ENCODE assay signal across 9 cellular contexts in the genomic region with DNA sequence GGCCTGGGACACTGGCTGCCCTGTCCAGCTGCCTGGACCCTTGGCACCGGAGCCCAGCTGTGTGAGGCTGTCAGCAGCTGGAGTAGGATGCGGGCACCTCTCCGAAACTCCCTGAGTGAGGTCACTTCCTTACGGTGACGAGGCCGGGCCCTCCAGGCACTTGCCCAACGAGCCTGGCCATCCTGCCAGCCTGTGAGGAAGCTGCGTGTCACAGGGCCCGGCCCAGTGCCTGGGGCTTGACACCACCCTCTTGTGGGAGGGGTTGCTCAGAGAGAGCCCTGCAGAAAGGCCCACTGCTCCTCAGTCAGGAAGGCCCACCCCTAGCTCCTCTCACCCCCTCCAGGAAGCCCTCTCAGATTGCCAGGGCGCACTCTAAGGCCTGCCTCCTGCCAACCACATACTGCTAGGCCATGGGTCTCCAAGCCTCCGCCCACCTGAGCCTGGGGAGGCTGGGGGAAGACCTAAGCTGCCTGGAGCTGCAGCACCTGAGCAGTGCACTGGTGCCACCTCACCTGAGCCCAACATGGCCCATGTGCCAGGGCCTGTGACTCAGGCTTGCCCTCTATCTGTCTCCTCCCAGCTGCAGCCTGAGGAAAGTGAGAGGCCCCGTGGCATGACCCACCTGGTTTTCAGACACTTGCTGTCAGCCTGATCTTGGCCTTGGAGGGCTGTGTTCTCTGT. TPM values are rescaled to one million over a fixed set of nuclear protein-coding genes. Genes with fewer than 3 reads are reported as not detected.
A peak's percentile ranks its signal among the peaks of the same experiment; 100 is the strongest.
DNase-seq lines count a peak whose midpoint lies in the region; ATAC-seq and TF ChIP-seq lines count a peak whose summit lies in the region.
"Had no signal": no experiment of that assay in that cellular context is flagged by ENCODE, and none has a peak within 500 bp of the region (broad histone marks: within the 10 kb centered on the region; RNA-seq: fewer than 3 reads in every experiment).

No MANE protein-coding gene starts in this region.

- peak overlapping the region; percentile 11; the same call in 1 of the 2 replicates for H4K91ac ChIP-seq in IMR-90 (ENCODE audit: insufficient read depth, low read depth, low read length)

- POLR2A ChIA-PET in IMR-90 (lab: Charles Lee; ENCODE audit: unreplicated experiment), result no interaction called here
- POLR2A ChIA-PET in activated CD4-positive, alpha-beta T cell treated with anti-CD3 and anti-CD28 coated beads, Interleukin-2, amount 10 ng/mL, durations not matched to agents 7 days and 5 days (lab: Charles Lee), result no interaction called here

- no peak overlapping the region; the same call in 2 of the 3 replicates for H2BK15ac ChIP-seq in IMR-90 (ENCODE audit: low read depth, low read length)

- H3K18ac ChIP-seq in IMR-90 (ENCODE audit: low read depth, low read length), result no peak overlapping the region

- H4K5ac ChIP-seq in IMR-90 (ENCODE audit: low read depth, low read length), result no peak overlapping the region; the same call in 1 of the 2 replicates

- WGBS in IMR-90 (ENCODE audit: extremely low coverage in 2 of 2, insufficient read length in 1 of 2), 2 experiments, result 53% methylated on average over 3 of the region's 12 CpGs; no CpG with 5 or more reads in 1 of the 2 experiments
- 30 to 32% (median 31%) methylated on average over 12 of the region's 12 CpGs for WGBS in psoas muscle, 3 donors

- dilution Hi-C loops in IMR-90 (cut with HindIII; ENCODE audit: low sequenced_read_pairs, unreplicated experiment), result no loop called here

- ATAC-seq in IMR-90 (ENCODE audit: low read depth) (peak; percentile 36), psoas muscle (peak; percentile 30 to 61 (median 53))

- peaks cover 14% of the 10 kb centered on the region for H3K36me3 Mint-ChIP-seq in activated CD4-positive, alpha-beta T cell treated with anti-CD3 and anti-CD28 coated beads, Interleukin-2, amount 10 ng/mL, durations not matched to agents 7 days and 5 days (ENCODE audit: low read depth)

- H2BK120ac ChIP-seq in IMR-90 (ENCODE audit: low read depth, low read length), result no peak overlapping the region

- no peaks in the 10 kb centered on the region for H3K9me1 ChIP-seq in IMR-90 (ENCODE audit: insufficient read depth, low read length)

- CTCF ChIA-PET in IMR-90 (lab: Yijun Ruan, JAX), result no interaction called here
- CTCF ChIA-PET in activated CD4-positive, alpha-beta T cell treated with anti-CD3 and anti-CD28 coated beads, Interleukin-2, amount 10 ng/mL, durations not matched to agents 7 days and 5 days (lab: Charles Lee), result interaction anchor here (0.8 to 2.2 kb wide), 8 partner anchors 10 to 401 kb away, joined by 3 to 8 read pairs (median 4); no protein-coding TSS in a partner anchor

- H3K27me3 Mint-ChIP-seq in activated CD4-positive, alpha-beta T cell treated with anti-CD3 and anti-CD28 coated beads, Interleukin-2, amount 10 ng/mL, durations not matched to agents 7 days and 5 days, result peaks cover 9% of the 10 kb centered on the region

- intact Hi-C loops in IMR-90 (cut with micrococcal nuclease), result no loop called here
- intact Hi-C loops in psoas muscle (cut with DNase I), result no loop called here

- H3K9ac ChIP-seq in IMR-90 (ENCODE audit: low read depth, low read length), result no peak overlapping the region

- no peak overlapping the region for H3K4me2 ChIP-seq in IMR-90 (ENCODE audit: low read depth, low read length)

- in situ Hi-C loops in Caki2 (cut with HindIII; ENCODE audit: low pct_unique_long_range_greater_than_20kb, low sequenced_read_pairs) (no loop called here), IMR-90 (cut with MboI; ENCODE audit: low sequenced_read_pairs) (no loop called here)

- H2BK5ac ChIP-seq in IMR-90 (ENCODE audit: low read depth, low read length, poor library complexity, severe bottlenecking), result peak overlapping the region; percentile 36

- H2AK9ac ChIP-seq in IMR-90 (replicated peaks; ENCODE audit: low read depth, low read length, poor library complexity), result peak overlapping the region; percentile 55

- no peak overlapping the region for H3K14ac ChIP-seq in IMR-90 (replicated peaks; ENCODE audit: low read depth, low read length)

- peak overlapping the region; percentile 74 for H2AFZ ChIP-seq in IMR-90 (replicated peaks; ENCODE audit: low read length, poor library complexity)

- peak; percentile 29; the same call in 1 of the 2 replicates for TF ChIP-seq POLR2A in IMR-90 (IDR thresholded peaks at IDR 0.05; ENCODE audit: low read depth, low read length)

- no TSS peak for BruUV-seq in IMR-90 (replicated peaks; lab: Mats Ljungman, UMichigan)

- no peaks in the 10 kb centered on the region for H3K36me3 ChIP-seq in IMR-90 (ENCODE audit: control insufficient read depth, insufficient read depth, low read length)
- H3K36me3 ChIP-seq in psoas muscle (ENCODE audit: insufficient read depth in 1 of 2, low read depth in 1 of 2), result no peaks in the 10 kb centered on the region

- H3K27ac Mint-ChIP-seq in activated CD4-positive, alpha-beta T cell treated with anti-CD3 and anti-CD28 coated beads, Interleukin-2, amount 10 ng/mL, durations not matched to agents 7 days and 5 days, result peak overlapping the region; percentile 19

- peak overlapping the region; percentile 90 for H2AK5ac ChIP-seq in IMR-90 (ENCODE audit: low read depth, low read length)

- DNase-seq in Caki2 (ENCODE audit: low read depth), result peak; percentile 90
- DNase-seq in IMR-90, result peak; percentile 75
- DNase-seq in activated CD4-positive, alpha-beta T cell treated with anti-CD3 and anti-CD28 coated beads, Interleukin-2, amount 10 ng/mL, durations not matched to agents 7 days and 5 days, result peak; percentile 64
- peak; percentile 77 for DNase-seq in fibroblast of pulmonary artery (ENCODE audit: low read depth)
- DNase-seq in psoas muscle, result peak; percentile 74 to 83
- no peak for DNase-seq in inferior parietal cortex (ENCODE audit: extremely low spot score)
- DNase-seq in effector CD8-positive, alpha-beta T cell (lab: John Stamatoyannopoulos, UW), result no peak
- no peak for DNase-seq in NCI-H526 (lab: John Stamatoyannopoulos, UW)

- H3K9me3 Mint-ChIP-seq in activated CD4-positive, alpha-beta T cell treated with anti-CD3 and anti-CD28 coated beads, Interleukin-2, amount 10 ng/mL, durations not matched to agents 7 days and 5 days, result peaks cover 15% of the 10 kb centered on the region

- no peak overlapping the region for H3K56ac ChIP-seq in IMR-90 (ENCODE audit: extremely low read depth, insufficient read depth, low read length)

- H4K20me1 ChIP-seq in IMR-90 (ENCODE audit: insufficient read depth, low read length), result peaks cover 4% of the 10 kb centered on the region; the same call in 1 of the 2 replicates

- no peak overlapping the region for H3K23ac ChIP-seq in IMR-90 (ENCODE audit: low read depth, low read length)

- H3K79me1 ChIP-seq in IMR-90 (ENCODE audit: low read depth in 1 of 2, low read length in 2 of 2), result peaks cover 0 to 6% of the 10 kb centered on the region in 2 experiments; a peak in 2 of 4 replicates

- H3K4me1 ChIP-seq in IMR-90 (ENCODE audit: control insufficient read depth, insufficient read depth, low read length) (peaks cover 9% of the 10 kb centered on the region), psoas muscle (peaks cover 7% of the 10 kb centered on the region)

- H3K4me3 ChIP-seq in IMR-90 (ENCODE audit: insufficient read depth, low read depth, low read length), result no peak overlapping the region
- H3K4me3 ChIP-seq in fibroblast of pulmonary artery (replicated peaks; ENCODE audit: low read depth, low read length), result no peak overlapping the region
- H3K4me3 ChIP-seq in psoas muscle, result no peak overlapping the region

- no peak overlapping the region for H2BK20ac ChIP-seq in IMR-90 (ENCODE audit: low read depth, low read length)

- peaks cover 27% of the 10 kb centered on the region for H3K4me1 Mint-ChIP-seq in activated CD4-positive, alpha-beta T cell treated with anti-CD3 and anti-CD28 coated beads, Interleukin-2, amount 10 ng/mL, durations not matched to agents 7 days and 5 days

- peak overlapping the region; percentile 18 for H3K4ac ChIP-seq in IMR-90 (ENCODE audit: low read depth, low read length)

- H4K8ac ChIP-seq in IMR-90 (ENCODE audit: low read depth in 2 of 2, low read length in 2 of 2), result peak overlapping the region; percentile 20 to 65; a peak in 1 of 4 replicates

- no peak overlapping the region for H3K4me3 Mint-ChIP-seq in activated CD4-positive, alpha-beta T cell treated with anti-CD3 and anti-CD28 coated beads, Interleukin-2, amount 10 ng/mL, durations not matched to agents 7 days and 5 days
- H3K4me3 Mint-ChIP-seq: IgD-negative memory B cell had no signal

- no peak overlapping the region; the same call in 1 of the 2 replicates for H3K27ac ChIP-seq in IMR-90 (ENCODE audit: insufficient read depth, low read length)
- H3K27ac ChIP-seq in psoas muscle, result no peak overlapping the region

- no peak for TF ChIP-seq RAD21 in IMR-90 (IDR thresholded peaks at IDR 0.05; ENCODE audit: low read length)

- H3K27me3 ChIP-seq in IMR-90 (ENCODE audit: control insufficient read depth, insufficient read depth, low read length), result no peaks in the 10 kb centered on the region
- H3K27me3 ChIP-seq in psoas muscle (ENCODE audit: insufficient read depth in 3 of 3, low read length in 2 of 3), result peaks cover 0 to 34% (median 18%) of the 10 kb centered on the region in 3 donors

- H3K9me3 ChIP-seq in IMR-90 (ENCODE audit: control insufficient read depth, insufficient read depth, low read length) (peaks cover 5% of the 10 kb centered on the region), psoas muscle (no peaks in the 10 kb centered on the region)

- TF ChIP-seq CTCF in IMR-90 (conservative IDR thresholded peaks at IDR 0.05; ENCODE audit: low read depth, low read length) (no peak), fibroblast of pulmonary artery (IDR thresholded peaks at IDR 0.05; ENCODE audit: low read length, missing control alignments) (no peak), psoas muscle (IDR thresholded peaks at IDR 0.05) (no peak)

RNA-seq across cellular contexts. Expression of a gene that starts 4.3 kb away (rescaled TPM):
- 21.8 and 27.2 TPM in 2 replicates for total RNA-seq in Caki2 (2014; rRNA removed; shearing (Covaris generic); ENCODE audit: low replicate concordance)
- total RNA-seq in IMR-90 (2012; rRNA removed) (3.8 and 4.4 TPM in 2 replicates), psoas muscle (1 to 10 TPM in 1 of 4 donors, under 1 TPM in 3; 0.49 to 1.1 (median 0.69) TPM)
- polyA plus RNA-seq in IMR-90 (2012; rRNA removed) (89.0 and 154 TPM in 2 replicates), psoas muscle (1 to 10 TPM in 1 of 3 donors, under 1 TPM in 2; 0.87 to 7.3 (median 0.97) TPM)
- 190 and 339 TPM in 2 replicates for polyA plus RNA-seq in IMR-90 (2012; cell fraction: cytosol; rRNA removed)
- 56.3 and 191 TPM in 2 replicates for polyA plus RNA-seq in IMR-90 (2012; cell fraction: nucleus; rRNA removed; ENCODE audit: low replicate concordance)
- total RNA-seq in activated CD4-positive, alpha-beta T cell treated with anti-CD3 and anti-CD28 coated beads, Interleukin-2, amount 10 ng/mL, durations not matched to agents 7 days and 5 days, result under 1 TPM; 0.35 to 0.45 TPM
- polyA plus RNA-seq: IgD-negative memory B cell had no signal

RNA-seq across cellular contexts. Expression of a gene that starts 47.9 kb away (rescaled TPM):
- total RNA-seq in Caki2 (2014; rRNA removed; shearing (Covaris generic); ENCODE audit: low replicate concordance), result 12.8 and 15.8 TPM in 2 replicates
- total RNA-seq in IMR-90 (2012; rRNA removed) (1.6 and 2.2 TPM in 2 replicates), psoas muscle (10 to 100 TPM; 14.3 to 37.7 (median 27.9) TPM)
- polyA plus RNA-seq in IMR-90 (2012; rRNA removed) (3.0 and 3.7 TPM in 2 replicates), psoas muscle (10 to 100 TPM; 24.5 to 49.4 (median 30.7) TPM)
- polyA plus RNA-seq in IMR-90 (2012; cell fraction: cytosol; rRNA removed), result 3.6 and 6.4 TPM in 2 replicates
- polyA plus RNA-seq in IMR-90 (2012; cell fraction: nucleus; rRNA removed; ENCODE audit: low replicate concordance), result 5.3 and 8.9 TPM in 2 replicates
- total RNA-seq in activated CD4-positive, alpha-beta T cell treated with anti-CD3 and anti-CD28 coated beads, Interleukin-2, amount 10 ng/mL, durations not matched to agents 7 days and 5 days, result under 1 TPM; 0.29 to 0.40 TPM
- polyA plus RNA-seq: IgD-negative memory B cell had no signal

RNA-seq across cellular contexts. Expression of a gene that starts 58.6 kb away (rescaled TPM):
- 193 and 202 TPM in 2 replicates for total RNA-seq in Caki2 (2014; rRNA removed; shearing (Covaris generic); ENCODE audit: low replicate concordance)
- 71.5 and 80.8 TPM in 2 replicates for total RNA-seq in IMR-90 (2012; rRNA removed)
- 57.3 and 80.7 TPM in 2 replicates for polyA plus RNA-seq in IMR-90 (2012; rRNA removed)
- polyA plus RNA-seq in IMR-90 (2012; cell fraction: cytosol; rRNA removed), result 50.3 and 75.4 TPM in 2 replicates
- polyA plus RNA-seq in IMR-90 (2012; cell fraction: nucleus; rRNA removed; ENCODE audit: low replicate concordance), result 71.1 and 101 TPM in 2 replicates
- total RNA-seq in activated CD4-positive, alpha-beta T cell treated with anti-CD3 and anti-CD28 coated beads, Interleukin-2, amount 10 ng/mL, durations not matched to agents 7 days and 5 days, result 100 to 1,000 TPM; 354 to 367 TPM
- total RNA-seq in psoas muscle, result 100 to 1,000 TPM; 143 to 153 (median 147) TPM
- 100 to 1,000 TPM; 121 to 140 (median 139) TPM for polyA plus RNA-seq in psoas muscle

Comparison
In these comparisons a context has a peak if more than half of its experiments do, and no peak if none do; other contexts are left out.
1. DNase-seq: peak in Caki2 (single experiment), IMR-90 (single experiment), activated CD4-positive, alpha-beta T cell treated with anti-CD3 and anti-CD28 coated beads, Interleukin-2, amount 10 ng/mL, durations not matched to agents 7 days and 5 days (single experiment), fibroblast of pulmonary artery (single experiment) and psoas muscle (2 of 2); none in inferior parietal cortex (single experiment), effector CD8-positive, alpha-beta T cell (single experiment) and NCI-H526 (0 of 2).